12 cellular contexts compared by ENCODE assay signal in the genomic region with DNA sequence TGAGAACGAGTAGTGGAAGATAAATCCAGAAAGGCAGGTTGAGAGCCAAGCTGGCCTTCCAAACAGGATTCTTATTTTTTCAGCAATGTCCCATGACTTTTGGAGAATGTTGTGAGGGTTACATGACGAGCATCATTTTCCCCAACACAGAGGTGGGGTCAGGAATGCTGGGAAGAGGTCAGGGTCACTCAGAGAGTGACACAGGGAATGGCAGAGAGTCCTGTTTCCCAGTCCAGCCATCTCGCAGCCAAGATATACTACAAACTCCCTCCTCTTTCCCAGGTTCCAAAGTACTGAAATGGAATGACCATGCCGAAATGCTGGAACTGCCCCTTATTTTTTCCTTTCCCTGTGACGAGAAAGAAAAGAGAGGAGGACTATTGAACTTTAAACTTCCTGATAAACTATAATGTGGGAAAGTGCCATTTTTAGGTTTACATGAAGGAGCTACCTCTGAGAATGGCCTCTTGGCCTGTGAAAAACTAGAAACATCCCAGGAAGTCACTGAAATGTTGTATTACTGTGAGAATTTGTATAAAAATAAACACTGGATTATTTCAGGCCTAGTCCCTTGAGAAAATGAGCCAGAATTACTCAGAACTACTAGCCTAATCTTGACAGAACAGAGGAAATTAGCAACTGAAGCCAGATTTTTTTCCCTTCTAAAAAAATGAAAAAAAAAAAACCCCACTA.
A peak's percentile ranks its signal among the peaks of the same experiment; 100 is the strongest.
DNase-seq lines count a peak whose midpoint lies in the region; ATAC-seq, FAIRE-seq and TF ChIP-seq lines count a peak whose summit lies in the region.
"Had no signal": no experiment of that assay in that cellular context is flagged by ENCODE, and none has a peak within 500 bp of the region (broad histone marks: within the 10 kb centered on the region; RNA-seq: fewer than 3 reads in every experiment).

No MANE protein-coding gene starts in this region.

- no peak overlapping the region for H3K9ac ChIP-seq in liver (ENCODE audit: low read depth in 1 of 2, low read length in 2 of 2)
- H3K9ac ChIP-seq in HepG2 (ENCODE audit: insufficient read depth, low read depth, low read length): no peak overlapping the region

- no peak overlapping the region for H2AFZ ChIP-seq in HepG2 (ENCODE audit: low read length)

- H3K9me3 ChIP-seq in liver (ENCODE audit: control insufficient read depth in 4 of 4, low read length in 3 of 4) (no peaks in the 10 kb centered on the region), HepG2 (ENCODE audit: low read length) (peaks cover 19% of the 10 kb centered on the region), heart right ventricle (peaks cover 0 to 6% (median 0%) of the 10 kb centered on the region in 11 donors), aorta (ENCODE audit: control insufficient read depth, low read length) (no peaks in the 10 kb centered on the region), Caco-2 (no peaks in the 10 kb centered on the region)
- no peaks in the 10 kb centered on the region for H3K9me3 ChIP-seq in CD8-positive, alpha-beta memory T cell (ENCODE audit: low read length)

- ATAC-seq in HepG2 (no peak), heart right ventricle (peak; percentile 80 to 92 (median 88)), aorta (ENCODE audit: low FRiP score) (peak; percentile 88)

- no peak for TF ChIP-seq POLR2A in HepG2 (IDR thresholded peaks at IDR 0.05; ENCODE audit: insufficient read depth in 1 of 2, low read depth in 2 of 2, low read length in 2 of 2)

- no peak overlapping the region for H3K4me2 ChIP-seq in HepG2 (ENCODE audit: low read depth, low read length)

- CTCF ChIA-PET in HepG2 (lab: Yijun Ruan, JAX; ENCODE audit: low intra/inter-chr PET ratio, low total read pairs) (no interaction called here), Caco-2 (lab: Charles Lee) (no interaction called here)
- CTCF ChIA-PET in CD8-positive, alpha-beta memory T cell (lab: Charles Lee): no interaction called here

- TF ChIP-seq EP300 in HepG2 (IDR thresholded peaks at IDR 0.05; ENCODE audit: low read depth in 2 of 2, low read length in 2 of 2): no peak
- TF ChIP-seq EP300 in HepG2 (CRISPR knock-in tag; IDR thresholded peaks at IDR 0.05; ENCODE audit: borderline replicate concordance): no peak

- H3K4me1 ChIP-seq in liver (ENCODE audit: control insufficient read depth in 4 of 4, insufficient read depth in 4 of 4, low read length in 3 of 4) (no peaks in the 10 kb centered on the region), HepG2 (ENCODE audit: insufficient read depth, low read length) (no peaks in the 10 kb centered on the region), heart right ventricle (peaks cover 3 to 40% (median 19%) of the 10 kb centered on the region in 9 donors), aorta (ENCODE audit: control insufficient read depth in 1 of 2, insufficient read depth in 2 of 2, low read length in 2 of 2) (no peaks in the 10 kb centered on the region), Caco-2 (no peaks in the 10 kb centered on the region)
- no peaks in the 10 kb centered on the region for H3K4me1 ChIP-seq in CD8-positive, alpha-beta memory T cell (ENCODE audit: insufficient read depth, low read length)

- no peaks in the 10 kb centered on the region for H3K36me3 ChIP-seq in liver (ENCODE audit: control insufficient read depth in 4 of 4, insufficient read depth in 3 of 4, low read depth in 1 of 4, low read length in 3 of 4)
- no peaks in the 10 kb centered on the region for H3K36me3 ChIP-seq in HepG2 (replicated peaks in 1 of 2; ENCODE audit: control insufficient read depth in 1 of 2, insufficient read depth in 2 of 2, low read length in 2 of 2)
- no peaks in the 10 kb centered on the region for H3K36me3 ChIP-seq in heart right ventricle
- peaks cover 0 to 2% of the 10 kb centered on the region in 2 donors for H3K36me3 ChIP-seq in aorta (ENCODE audit: control insufficient read depth in 1 of 2, insufficient read depth in 2 of 2, low read length in 1 of 2)
- no peaks in the 10 kb centered on the region for H3K36me3 ChIP-seq in Caco-2 (ENCODE audit: control insufficient read depth, insufficient read depth, low read length)
- no peaks in the 10 kb centered on the region for H3K36me3 ChIP-seq in CD8-positive, alpha-beta memory T cell (ENCODE audit: insufficient read depth, low read length)

- H3K27ac ChIP-seq in liver (ENCODE audit: low read depth in 1 of 2, low read length in 2 of 2): peak overlapping the region; percentile 9 to 13
- no peak overlapping the region for H3K27ac ChIP-seq in HepG2 (ENCODE audit: extremely low read length, insufficient read depth, low read length)
- H3K27ac ChIP-seq in heart right ventricle: peak overlapping the region; percentile 10 to 88 (median 72)
- peak overlapping the region; percentile 89 to 98 for H3K27ac ChIP-seq in aorta (ENCODE audit: low read depth in 1 of 2, low read length in 2 of 2)
- no peak overlapping the region for H3K27ac ChIP-seq in CD8-positive, alpha-beta memory T cell (ENCODE audit: low read depth, low read length)
- H3K27ac ChIP-seq: 22Rv1 had no signal

- POLR2A ChIA-PET in HepG2 (lab: Yijun Ruan, JAX): no interaction called here
- POLR2A ChIA-PET in Caco-2 (lab: Charles Lee): no interaction called here
- POLR2A ChIA-PET in CD8-positive, alpha-beta memory T cell (lab: Charles Lee): no interaction called here

- peaks cover 4% of the 10 kb centered on the region for H3K9me3 Mint-ChIP-seq in osteocyte (ENCODE audit: unreplicated experiment)
- H3K9me3 Mint-ChIP-seq in Caco-2 (ENCODE audit: unreplicated experiment): no peaks in the 10 kb centered on the region
- H3K9me3 Mint-ChIP-seq in CD8-positive, alpha-beta memory T cell: peaks cover 0 to 4% (median 3%) of the 10 kb centered on the region in 5 donors

- H3K4me1 Mint-ChIP-seq in osteocyte (ENCODE audit: unreplicated experiment) (peaks cover 30% of the 10 kb centered on the region), Caco-2 (ENCODE audit: low read depth, unreplicated experiment) (no peaks in the 10 kb centered on the region)
- H3K4me1 Mint-ChIP-seq in CD8-positive, alpha-beta memory T cell: no peaks in the 10 kb centered on the region

- H3K27ac Mint-ChIP-seq in osteocyte (ENCODE audit: unreplicated experiment) (peak overlapping the region; percentile 93), Caco-2 (ENCODE audit: unreplicated experiment) (no peak overlapping the region)
- no peak overlapping the region for H3K27ac Mint-ChIP-seq in CD8-positive, alpha-beta memory T cell

- H3K4me3 ChIP-seq in liver (ENCODE audit: low read depth in 1 of 3, low read length in 3 of 3): no peak overlapping the region
- no peak overlapping the region for H3K4me3 ChIP-seq in HepG2 (replicated peaks in 1 of 3; ENCODE audit: insufficient read depth in 1 of 3, low read depth in 2 of 3, low read length in 3 of 3)
- no peak overlapping the region for H3K4me3 ChIP-seq in heart right ventricle
- no peak overlapping the region for H3K4me3 ChIP-seq in aorta (ENCODE audit: low read length in 2 of 2)
- no peak overlapping the region for H3K4me3 ChIP-seq in Caco-2 (ENCODE audit: low read depth, low read length)
- H3K4me3 ChIP-seq in CD8-positive, alpha-beta memory T cell (ENCODE audit: low read length): no peak overlapping the region

- H3K27me3 Mint-ChIP-seq in osteocyte (ENCODE audit: unreplicated experiment) (no peaks in the 10 kb centered on the region), Caco-2 (ENCODE audit: insufficient read depth, unreplicated experiment) (no peaks in the 10 kb centered on the region)
- H3K27me3 Mint-ChIP-seq in CD8-positive, alpha-beta memory T cell: no peaks in the 10 kb centered on the region

- TF ChIP-seq RAD21 in liver (IDR thresholded peaks at IDR 0.05): peak in 1 of 2 donors; percentile 30
- TF ChIP-seq RAD21 in HepG2 (CRISPR knock-in tag; IDR thresholded peaks at IDR 0.05): no peak

- TF ChIP-seq CTCF in liver (IDR thresholded peaks at IDR 0.05; ENCODE audit: low read depth, low read length, missing input control): no peak
- TF ChIP-seq CTCF in HepG2 (CRISPR knock-in tag; IDR thresholded peaks at IDR 0.05): no peak
- TF ChIP-seq CTCF in heart right ventricle (IDR thresholded peaks at IDR 0.05): no peak
- TF ChIP-seq CTCF in osteocyte (IDR thresholded peaks at IDR 0.05): no peak
- TF ChIP-seq CTCF in Caco-2 (IDR thresholded peaks at IDR 0.05; ENCODE audit: insufficient read depth in 1 of 2, low read depth in 1 of 2, low read length in 1 of 2, severe bottlenecking in 1 of 2, unreplicated experiment in 1 of 2): no peak

- H3K36me3 Mint-ChIP-seq in osteocyte (ENCODE audit: unreplicated experiment) (no peaks in the 10 kb centered on the region), Caco-2 (ENCODE audit: insufficient read depth, unreplicated experiment) (no peaks in the 10 kb centered on the region)
- no peaks in the 10 kb centered on the region for H3K36me3 Mint-ChIP-seq in CD8-positive, alpha-beta memory T cell

- 36% methylated on average over 5 of the region's 5 CpGs for WGBS in liver
- 2% methylated on average over 5 of the region's 5 CpGs for WGBS in HepG2 (ENCODE audit: low lambda C conversion rate)
- WGBS in heart right ventricle, 2 donors: 36 to 38% methylated on average over 5 of the region's 5 CpGs
- 1 to 2% methylated on average over 5 of the region's 5 CpGs for WGBS in aorta, 2 donors

- H3K79me2 ChIP-seq in HepG2 (ENCODE audit: insufficient read depth, low read length): no peaks in the 10 kb centered on the region

- H3K4me3 Mint-ChIP-seq in osteocyte (ENCODE audit: unreplicated experiment): no peak overlapping the region
- H3K4me3 Mint-ChIP-seq in Caco-2 (ENCODE audit: unreplicated experiment): no peak overlapping the region
- H3K4me3 Mint-ChIP-seq in CD8-positive, alpha-beta memory T cell: no peak overlapping the region

- in situ Hi-C loops in HepG2 (cut with HindIII; ENCODE audit: extremely low pct_ligation_motif_present, low pct_unique_long_range_greater_than_20kb): no loop called here

- H3K27me3 ChIP-seq in liver (ENCODE audit: control insufficient read depth in 4 of 4, insufficient read depth in 4 of 4, low read length in 3 of 4): no peaks in the 10 kb centered on the region
- H3K27me3 ChIP-seq in HepG2 (ENCODE audit: control insufficient read depth in 1 of 2, insufficient read depth in 2 of 2, low read length in 2 of 2): no peaks in the 10 kb centered on the region
- no peaks in the 10 kb centered on the region for H3K27me3 ChIP-seq in heart right ventricle
- no peaks in the 10 kb centered on the region for H3K27me3 ChIP-seq in aorta (ENCODE audit: control insufficient read depth in 1 of 2, insufficient read depth in 2 of 2, low read length in 1 of 2)
- H3K27me3 ChIP-seq in Caco-2 (replicated peaks; ENCODE audit: control insufficient read depth, insufficient read depth, low read length): no peaks in the 10 kb centered on the region
- H3K27me3 ChIP-seq in CD8-positive, alpha-beta memory T cell (ENCODE audit: insufficient read depth, low read length, poor library complexity, severe bottlenecking): no peaks in the 10 kb centered on the region

- no peak for FAIRE-seq in HepG2 (lab: Jason Lieb, UNC)

- DNase-seq in HepG2 (ENCODE audit: low spot score) (no peak), heart right ventricle (peak; percentile 14 to 79), osteocyte (ENCODE audit: extremely low spot score, unreplicated experiment) (no peak), aorta (peak in 1 of 2 donors; percentile 70), Caco-2 (no peak), NCI-H82 (lab: John Stamatoyannopoulos, UW) (no peak)
- DNase-seq in CD8-positive, alpha-beta memory T cell: no peak
- DNase-seq: KBM-7, NCI-H748 treated with DMSO at 0.1 percent for 48 hours, T-helper 9 cell had no signal

- H4K20me1 ChIP-seq in HepG2 (ENCODE audit: insufficient read depth, low read length): no peaks in the 10 kb centered on the region

- intact Hi-C loops in HepG2 (cut with micrococcal nuclease; ENCODE audit: unreplicated experiment): no loop called here
- intact Hi-C loops in heart right ventricle (cut with DNase I): loop anchor here in 4 of 10 donors (5.0 to 10.0 kb wide), 4 partner anchors 52 to 1104 kb away; a partner anchor contains a TSS
- intact Hi-C loops in aorta (cut with DNase I): loop anchor here in 1 of 2 donors (2.0 to 10.0 kb wide), 2 partner anchors 1104 to 1256 kb away; a partner anchor contains a TSS
- intact Hi-C loops in Caco-2 (cut with micrococcal nuclease; ENCODE audit: unreplicated experiment): no loop called here

- BruUV-seq in HepG2 (replicated peaks; lab: Mats Ljungman, UMichigan) (no TSS peak), Caco-2 (replicated peaks; lab: Mats Ljungman, UMichigan) (no TSS peak)

Comparison
In these comparisons a context has a peak if more than half of its experiments do, and no peak if none do; other contexts are left out.
1. H3K27ac ChIP-seq: peak in liver (2 of 2), heart right ventricle (10 of 10) and aorta (2 of 2); none in HepG2 (single experiment) and CD8-positive, alpha-beta memory T cell (single experiment).
2. DNase-seq: peak in heart right ventricle (2 of 2); none in HepG2 (single experiment), osteocyte (single experiment), Caco-2 (0 of 2), NCI-H82 (single experiment) and CD8-positive, alpha-beta memory T cell (0 of 5).